15 cellular contexts compared by ENCODE assay signal in genomic region chr2:210460863-210461227, GRCh38. TPM values are rescaled to one million over a fixed set of nuclear protein-coding genes. Genes with fewer than 3 reads are reported as not detected.
A peak's percentile ranks its signal among the peaks of the same experiment; 100 is the strongest.
DNase-seq lines count a peak whose midpoint lies in the region; ATAC-seq, FAIRE-seq and TF ChIP-seq lines count a peak whose summit lies in the region.
"Had no signal": no experiment of that assay in that cellular context is flagged by ENCODE, and none has a peak within 500 bp of the region (broad histone marks: within the 10 kb centered on the region; RNA-seq: fewer than 3 reads in every experiment).

No MANE protein-coding gene starts in this region.

- H3K27me3 Mint-ChIP-seq in WTC11 (ENCODE audit: low read depth), result no peaks in the 10 kb centered on the region
- H3K27me3 Mint-ChIP-seq in stimulated activated naive B cell treated with anti-CD40 and anti-IgM and Interleukin-4, amounts not matched to agents 10 μg/mL and 1 μg/mL and 100 μg/mL, for 72 hours, result no peaks in the 10 kb centered on the region

- FAIRE-seq in GM19239 (lab: Jason Lieb, UNC) (peak; percentile 21), urothelium cell line (lab: Jason Lieb, UNC) (no peak)
- FAIRE-seq: keratinocyte had no signal

- DNase-seq in GM19239 (ENCODE audit: insufficient read length, low spot score) (no peak), WTC11 (ENCODE audit: low spot score) (no peak), Right ventricle myocardium superior (no peak), urothelium cell line (ENCODE audit: low spot score) (no peak)
- DNase-seq in stimulated activated naive B cell treated with anti-CD40 and anti-IgM and Interleukin-4, amounts not matched to agents 10 μg/mL and 1 μg/mL and 100 μg/mL, for 72 hours, result no peak
- no peak for DNase-seq in stimulated activated CD4-positive, alpha-beta T cell treated with anti-CD3 and anti-CD28 coated beads, Interleukin-2, amount 100 ng/mL, for 48 hours
- DNase-seq: activated naive CD4-positive, alpha-beta T cell treated with anti-CD3 and anti-CD28 coated beads for 36 hours; brain microvascular endothelial cell; heart right ventricle; KG1; sigmoid colon; stimulated activated CD4-positive, alpha-beta T cell treated with anti-CD3 and anti-CD28 coated beads, Interleukin-4, amount 100 ng/mL, for 24 hours; tibial artery had no signal

- intact Hi-C loops in Right ventricle myocardium superior (cut with DNase I), result no loop called here

- peaks cover 25% of the 10 kb centered on the region for H3K4me1 Mint-ChIP-seq in WTC11
- peaks cover 26 to 47% of the 10 kb centered on the region in 2 donors for H3K4me1 Mint-ChIP-seq in stimulated activated naive B cell treated with anti-CD40 and anti-IgM and Interleukin-4, amounts not matched to agents 10 μg/mL and 1 μg/mL and 100 μg/mL, for 72 hours

- H3K9me3 Mint-ChIP-seq in WTC11, result no peaks in the 10 kb centered on the region
- no peaks in the 10 kb centered on the region for H3K9me3 Mint-ChIP-seq in stimulated activated naive B cell treated with anti-CD40 and anti-IgM and Interleukin-4, amounts not matched to agents 10 μg/mL and 1 μg/mL and 100 μg/mL, for 72 hours
- H3K9me3 Mint-ChIP-seq: activated naive CD4-positive, alpha-beta T cell treated with anti-CD3 and anti-CD28 coated beads for 36 hours had no signal

- no peak for TF ChIP-seq CTCF in WTC11 (IDR thresholded peaks at IDR 0.05)

- H3K36me3 Mint-ChIP-seq in WTC11, result peaks cover 15% of the 10 kb centered on the region
- H3K36me3 Mint-ChIP-seq in stimulated activated naive B cell treated with anti-CD40 and anti-IgM and Interleukin-4, amounts not matched to agents 10 μg/mL and 1 μg/mL and 100 μg/mL, for 72 hours, result peaks cover 27 to 33% of the 10 kb centered on the region in 2 donors

- peak overlapping the region; percentile 46; the same call in 1 of the 2 replicates for H3K27ac Mint-ChIP-seq in WTC11
- H3K27ac Mint-ChIP-seq in stimulated activated naive B cell treated with anti-CD40 and anti-IgM and Interleukin-4, amounts not matched to agents 10 μg/mL and 1 μg/mL and 100 μg/mL, for 72 hours, result peak overlapping the region; percentile 48
- H3K27ac Mint-ChIP-seq: activated naive CD4-positive, alpha-beta T cell treated with anti-CD3 and anti-CD28 coated beads for 36 hours had no signal

- ATAC-seq in HG02763 (IDR thresholded peaks at IDR 0.05; ENCODE audit: unreplicated experiment), result peak; percentile 6
- no peak for ATAC-seq in WTC11
- no peak for ATAC-seq in stimulated activated naive B cell treated with anti-CD40 and anti-IgM and Interleukin-4, amounts not matched to agents 10 μg/mL and 1 μg/mL and 100 μg/mL, for 72 hours (replicated peaks)
- ATAC-seq in Right ventricle myocardium superior (ENCODE audit: poor library complexity), result no peak
- ATAC-seq: heart right ventricle had no signal

- POLR2A ChIA-PET in WTC11 (lab: Charles Lee), result no interaction called here

- CTCF ChIA-PET in WTC11 (lab: Charles Lee), result no interaction called here

- no peak overlapping the region for H3K4me3 Mint-ChIP-seq in WTC11
- H3K4me3 Mint-ChIP-seq in stimulated activated naive B cell treated with anti-CD40 and anti-IgM and Interleukin-4, amounts not matched to agents 10 μg/mL and 1 μg/mL and 100 μg/mL, for 72 hours, result no peak overlapping the region
- H3K4me3 Mint-ChIP-seq: activated naive CD4-positive, alpha-beta T cell treated with anti-CD3 and anti-CD28 coated beads for 36 hours had no signal

TF ChIP-seq in WTC11, 78 proteins besides CTCF, POLR2A, EP300 and RAD21:
- TF ChIP-seq NR1H2 (CRISPR knock-in tag; IDR thresholded peaks at IDR 0.05) (no peak), E2F5 (CRISPR knock-in tag; IDR thresholded peaks at IDR 0.05) (no peak), NFE2L1 (CRISPR knock-in tag; IDR thresholded peaks at IDR 0.05) (no peak)

RNA-seq across cellular contexts. Expression of gene LANCL1, which starts 15.7 kb away (rescaled TPM):
- 35.9 to 54.0 TPM (median 52.0 TPM) in 3 replicates for total RNA-seq in WTC11 (2021)
- 50.3 TPM for total RNA-seq in Right ventricle myocardium superior
